Comparison of ENCODE assay signal across 8 cellular contexts in genomic region chr1:43834280-43835140, GRCh38.
A peak's percentile ranks its signal among the peaks of the same experiment; 100 is the strongest.
DNase-seq lines count a peak whose midpoint lies in the region; ATAC-seq and TF ChIP-seq lines count a peak whose summit lies in the region.

No MANE protein-coding gene starts in this region.

- ATAC-seq in HG02973 (IDR thresholded peaks at IDR 0.05; ENCODE audit: unreplicated experiment): no peak

- H3K9ac ChIP-seq in mucosa of rectum (ENCODE audit: low read depth in 1 of 2, low read length in 2 of 2): no peak overlapping the region

- in situ Hi-C loops in astrocyte of the spinal cord (cut with HindIII; ENCODE audit: low sequenced_read_pairs): no loop called here

- DNase-seq in BE2C (peak; percentile 17), MG63 (peak; percentile 65), astrocyte of the spinal cord (ENCODE audit: low read depth, low spot score) (peak; percentile 97), NCI-H1436 treated with DMSO at 0.1 percent for 48 hours (lab: John Stamatoyannopoulos, UW) (no peak), NCI-H1092 treated with DMSO at 0.1 percent for 48 hours (lab: John Stamatoyannopoulos, UW) (no peak), cerebellar nuclear complex (lab: John Stamatoyannopoulos, UW) (no peak)

- peaks cover 28% of the 10 kb centered on the region for H3K4me1 ChIP-seq in BE2C
- H3K4me1 ChIP-seq in mucosa of rectum (ENCODE audit: control insufficient read depth in 2 of 2, insufficient read depth in 2 of 2, low read length in 2 of 2): peaks cover 15 to 20% of the 10 kb centered on the region in 2 donors

- peak overlapping the region; percentile 58 to 72 for H3K27ac ChIP-seq in mucosa of rectum (ENCODE audit: low read depth in 2 of 2, low read length in 2 of 2)

- H3K36me3 ChIP-seq in BE2C: no peaks in the 10 kb centered on the region
- peaks cover under 1% of the 10 kb centered on the region; the same call in 1 of the 2 replicates for H3K36me3 ChIP-seq in MG63
- H3K36me3 ChIP-seq in mucosa of rectum (ENCODE audit: control insufficient read depth in 2 of 2, insufficient read depth in 2 of 2, low read length in 2 of 2): no peaks in the 10 kb centered on the region

- H3K4me3 ChIP-seq in BE2C (ENCODE audit: low read depth, low read length): no peak overlapping the region
- H3K4me3 ChIP-seq in MG63: no peak overlapping the region
- no peak overlapping the region for H3K4me3 ChIP-seq in astrocyte of the spinal cord (ENCODE audit: low read depth, low read length)
- no peak overlapping the region for H3K4me3 ChIP-seq in mucosa of rectum (ENCODE audit: low read length in 2 of 2)

- H3K9me3 ChIP-seq in BE2C (no peaks in the 10 kb centered on the region), MG63 (no peaks in the 10 kb centered on the region), mucosa of rectum (ENCODE audit: control insufficient read depth in 2 of 2, low read length in 2 of 2) (no peaks in the 10 kb centered on the region)

- TF ChIP-seq CTCF in BE2C (IDR thresholded peaks at IDR 0.05; ENCODE audit: low read depth, low read length) (no peak), astrocyte of the spinal cord (IDR thresholded peaks at IDR 0.05; ENCODE audit: low read depth, low read length) (no peak)

- H3K27me3 ChIP-seq in BE2C: no peaks in the 10 kb centered on the region
- no peaks in the 10 kb centered on the region for H3K27me3 ChIP-seq in MG63
- no peaks in the 10 kb centered on the region for H3K27me3 ChIP-seq in mucosa of rectum (ENCODE audit: control insufficient read depth in 2 of 2, insufficient read depth in 2 of 2, low read length in 2 of 2)

Comparison
In these comparisons a context has a peak if more than half of its experiments do, and no peak if none do; other contexts are left out.
1. DNase-seq: peak in BE2C (single experiment), MG63 (single experiment) and astrocyte of the spinal cord (single experiment); none in NCI-H1436 treated with DMSO at 0.1 percent for 48 hours (single experiment), NCI-H1092 treated with DMSO at 0.1 percent for 48 hours (single experiment) and cerebellar nuclear complex (0 of 2).